Comparison of ENCODE assay signal across 8 cellular contexts in genomic region chr1:15981679-15982078, GRCh38. TPM values are rescaled to one million over a fixed set of nuclear protein-coding genes. Genes with fewer than 3 reads are reported as not detected.
"Had no signal": no experiment of that assay in that cellular context is flagged by ENCODE, and none has a peak within 500 bp of the region (broad histone marks: within the 10 kb centered on the region; RNA-seq: fewer than 3 reads in every experiment).

No MANE protein-coding gene starts in this region.

- DNase-seq: GDM1, GF-D8 had no signal

- H3K4me3 ChIP-seq: GM12878 had no signal

- FAIRE-seq: G401.6, GM12878, GM12891, GM12892, GM18507, GM19239 had no signal

- ATAC-seq: GM12878 had no signal

RNA-seq across cellular contexts. Expression of gene SRARP, which starts 22.4 kb away (rescaled TPM):
- polyA plus RNA-seq: GM12878 had no signal
